Comparison of ENCODE assay signal across 8 cellular contexts in the genomic region with DNA sequence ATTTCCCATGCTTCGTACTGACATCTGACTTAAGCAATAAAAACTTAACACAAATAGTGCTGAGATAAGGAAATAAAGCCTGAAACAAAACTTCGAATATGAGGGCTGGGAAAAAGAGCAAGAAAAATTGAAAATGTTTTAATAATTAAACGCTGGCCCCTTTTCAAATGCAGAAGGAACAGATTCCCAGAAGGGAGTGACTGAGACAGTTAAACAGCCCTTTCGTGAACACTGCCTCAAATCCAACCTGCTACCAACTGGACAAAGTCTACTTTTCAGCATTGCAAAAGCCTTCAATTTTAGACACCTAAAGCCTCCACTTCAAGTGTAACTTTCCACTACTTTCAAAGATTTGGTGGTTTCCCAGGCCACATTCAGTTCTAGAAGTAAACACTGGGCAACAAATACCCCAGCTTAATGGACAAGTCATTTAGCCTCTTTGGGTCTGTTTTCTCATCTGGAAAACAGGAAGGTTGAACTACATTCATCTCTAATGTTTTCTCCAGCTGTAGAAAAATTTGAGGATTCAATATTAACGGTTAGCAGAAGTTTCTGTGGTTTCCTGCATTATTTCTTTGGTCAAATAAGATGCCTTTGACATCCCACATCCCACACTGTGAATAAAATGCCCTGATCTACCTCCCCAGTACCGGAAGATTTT. TPM values are rescaled to one million over a fixed set of nuclear protein-coding genes. Genes with fewer than 3 reads are reported as not detected.
DNase-seq lines count a peak whose midpoint lies in the region; ATAC-seq and TF ChIP-seq lines count a peak whose summit lies in the region.

No MANE protein-coding gene starts in this region.

- H3K4me3 ChIP-seq in BJ (ENCODE audit: low read depth, low read length) (no peak overlapping the region), mesenchymal stem cell (ENCODE audit: insufficient read depth in 1 of 2, low read depth in 1 of 2, low read length in 2 of 2) (no peak overlapping the region), BE2C (ENCODE audit: low read depth, low read length) (no peak overlapping the region)

- H3K9me3 ChIP-seq in mesenchymal stem cell (ENCODE audit: control insufficient read depth, low read length) (no peaks in the 10 kb centered on the region), BE2C (no peaks in the 10 kb centered on the region)

- H4K8ac ChIP-seq in mesenchymal stem cell (ENCODE audit: low read length): no peak overlapping the region

- H3K36me3 ChIP-seq in BJ (ENCODE audit: control insufficient read depth, insufficient read depth, low read length) (no peaks in the 10 kb centered on the region), mesenchymal stem cell (ENCODE audit: control insufficient read depth in 1 of 2, insufficient read depth in 2 of 2, low read depth in 1 of 2, low read length in 2 of 2) (peaks cover 0 to 4% of the 10 kb centered on the region in 2 experiments), BE2C (no peaks in the 10 kb centered on the region)

- no peak overlapping the region for H2BK5ac ChIP-seq in mesenchymal stem cell (ENCODE audit: low read depth, low read length, poor library complexity, severe bottlenecking)

- H3K4me3 Mint-ChIP-seq in activated naive CD8-positive, alpha-beta T cell: peak overlapping the region; percentile 57

- TF ChIP-seq CTCF in BJ (IDR thresholded peaks at IDR 0.05; ENCODE audit: insufficient read depth, low read depth, low read length): no peak
- TF ChIP-seq CTCF in BE2C (IDR thresholded peaks at IDR 0.05; ENCODE audit: low read depth, low read length): no peak

- DNase-seq in BJ (ENCODE audit: low read depth) (peak; percentile 7), mesenchymal stem cell (peak; percentile 84), NCI-H2029 (lab: John Stamatoyannopoulos, UW) (no peak), BE2C (no peak), NCI-H146 treated with DMSO at 0.1 percent for 48 hours (lab: John Stamatoyannopoulos, UW; ENCODE audit: unreplicated experiment) (no peak)
- no peak for DNase-seq in activated CD4-positive, CD25-positive, alpha-beta regulatory T cell treated with anti-CD3 and anti-CD28 coated beads, Interleukin-2, amount 50 U/mL, for 72 hours

- peak overlapping the region; percentile 89 for H3K27ac Mint-ChIP-seq in activated naive CD8-positive, alpha-beta T cell

- H3K27me3 ChIP-seq in BJ (ENCODE audit: control insufficient read depth, insufficient read depth, low read length) (no peaks in the 10 kb centered on the region), mesenchymal stem cell (ENCODE audit: control insufficient read depth in 1 of 2, insufficient read depth in 1 of 2, low read length in 2 of 2) (no peaks in the 10 kb centered on the region), BE2C (no peaks in the 10 kb centered on the region)

- H2AFZ ChIP-seq in mesenchymal stem cell (ENCODE audit: low read depth, low read length): no peak overlapping the region

- no peak overlapping the region for H3K23ac ChIP-seq in mesenchymal stem cell (ENCODE audit: low read length in 2 of 2)

- H3K36me3 Mint-ChIP-seq in activated naive CD8-positive, alpha-beta T cell: peaks cover 13% of the 10 kb centered on the region

- H2BK12ac ChIP-seq in mesenchymal stem cell (ENCODE audit: low read length in 2 of 2): no peak overlapping the region

- no peak overlapping the region for H2BK120ac ChIP-seq in mesenchymal stem cell (ENCODE audit: low read depth, low read length)

- no peak overlapping the region for H3K14ac ChIP-seq in mesenchymal stem cell (ENCODE audit: low read length in 2 of 2)

- H3K9me3 Mint-ChIP-seq in activated naive CD8-positive, alpha-beta T cell (ENCODE audit: low read depth): peaks cover 3% of the 10 kb centered on the region

- H3K4me1 Mint-ChIP-seq in activated naive CD8-positive, alpha-beta T cell (ENCODE audit: low read depth): peaks cover 74% of the 10 kb centered on the region

- 73% methylated on average over 5 of the region's 6 CpGs for WGBS in mesenchymal stem cell

- CTCF ChIA-PET in BJ (lab: Yijun Ruan, JAX): no interaction called here

- peak overlapping the region; percentile 88 for H3K27ac ChIP-seq in mesenchymal stem cell (ENCODE audit: low read length, poor library complexity, severe bottlenecking)

- peak overlapping the region in 1 of 2 experiments; percentile 24 for H3K18ac ChIP-seq in mesenchymal stem cell (ENCODE audit: low read depth in 1 of 2, low read length in 2 of 2)

- peak; percentile 33 for ATAC-seq in HG02642 (IDR thresholded peaks at IDR 0.05; ENCODE audit: poor library complexity, unreplicated experiment)

- H3K4me1 ChIP-seq in mesenchymal stem cell (ENCODE audit: control insufficient read depth, insufficient read depth, low read depth, low read length) (peaks cover 6% of the 10 kb centered on the region), BE2C (peaks cover 5% of the 10 kb centered on the region; the same call in 1 of the 2 replicates)

- no peak overlapping the region for H2BK15ac ChIP-seq in mesenchymal stem cell (ENCODE audit: low read depth, poor library complexity, severe bottlenecking)

- no peak overlapping the region for H3K4ac ChIP-seq in mesenchymal stem cell (ENCODE audit: low read depth in 1 of 2, low read length in 2 of 2)

- H3K4me2 ChIP-seq in mesenchymal stem cell (ENCODE audit: low read length, poor library complexity, severe bottlenecking): peak overlapping the region; percentile 34

- no peak overlapping the region for H4K91ac ChIP-seq in mesenchymal stem cell (ENCODE audit: low read length)

- peak overlapping the region; percentile 14 for H3K9ac ChIP-seq in mesenchymal stem cell (ENCODE audit: low read length)

- no peak overlapping the region for H2AK5ac ChIP-seq in mesenchymal stem cell (ENCODE audit: low read length, severe bottlenecking)

- peaks cover 5% of the 10 kb centered on the region for H3K79me1 ChIP-seq in mesenchymal stem cell (replicated peaks; ENCODE audit: low read length, poor library complexity, severe bottlenecking)

- POLR2A ChIA-PET in BJ (lab: Charles Lee): no interaction called here

- no peaks in the 10 kb centered on the region for H3K27me3 Mint-ChIP-seq in activated naive CD8-positive, alpha-beta T cell

RNA-seq across cellular contexts. Expression of a gene that starts 11.8 kb away (rescaled TPM):
- 9.1 and 10.6 TPM in 2 replicates for polyA plus RNA-seq in BJ (2011; rRNA removed)
- polyA minus RNA-seq in BJ (2011; rRNA and poly(A)+ RNA removed): 25.6 and 38.9 TPM in 2 replicates
- polyA plus RNA-seq in mesenchymal stem cell (2013, experiment 1 of 2): 11.5 TPM
- polyA plus RNA-seq in mesenchymal stem cell (2013, experiment 2 of 2): 12.7 TPM
- 6.7 TPM for polyA plus RNA-seq in BE2C (2012; ENCODE audit: insufficient read depth, insufficient read length, low read depth)

Comparison
In these comparisons a context has a peak if more than half of its experiments do, and no peak if none do; other contexts are left out.
1. DNase-seq: peak in BJ (single experiment) and mesenchymal stem cell (single experiment); none in activated CD4-positive, CD25-positive, alpha-beta regulatory T cell treated with anti-CD3 and anti-CD28 coated beads, Interleukin-2, amount 50 U/mL, for 72 hours (single experiment), NCI-H2029 (single experiment), BE2C (single experiment) and NCI-H146 treated with DMSO at 0.1 percent for 48 hours (single experiment).